Comparison of ENCODE assay signal across 19 cellular contexts in the genomic region with DNA sequence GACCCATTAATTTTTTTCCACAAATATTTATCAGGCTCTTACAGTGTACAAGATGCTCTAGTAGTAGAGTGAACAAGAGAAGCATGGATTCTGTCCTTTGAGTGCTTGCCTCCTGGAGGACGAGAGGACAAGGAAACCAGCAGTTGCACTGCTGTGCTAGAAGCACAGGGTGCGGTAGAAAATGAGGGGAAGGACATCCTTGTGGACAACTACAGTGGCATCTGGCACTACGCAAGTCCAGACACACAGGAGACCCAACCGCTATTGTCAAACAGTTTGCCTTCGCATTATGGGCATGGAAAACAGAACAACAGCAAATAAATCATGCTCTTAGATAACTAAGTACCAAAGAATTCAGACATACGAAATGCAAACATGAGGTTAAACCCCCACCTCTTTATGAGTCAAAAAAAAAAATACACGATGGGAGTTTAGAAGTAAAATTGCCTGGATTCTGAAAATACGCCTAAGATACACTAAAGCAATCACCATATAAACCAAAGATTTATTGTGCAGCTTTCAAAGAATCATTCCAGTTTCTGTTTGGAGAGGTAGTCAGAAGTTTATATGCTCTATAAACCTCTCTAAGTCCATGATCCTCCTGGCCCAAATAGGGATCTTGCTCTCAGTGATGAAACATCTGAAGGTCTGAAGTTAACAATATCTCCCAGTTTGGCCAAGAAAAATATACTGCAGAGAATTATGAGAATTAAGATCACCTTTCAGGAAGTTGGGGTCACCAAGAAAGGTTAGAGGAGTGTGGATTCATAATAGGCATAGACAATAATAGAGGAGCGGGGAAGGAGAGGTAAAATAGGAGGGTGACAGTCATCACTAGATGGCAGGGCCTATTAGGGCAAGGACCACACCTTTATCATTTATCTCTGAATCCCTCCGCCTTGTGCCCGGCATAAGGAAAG.
DNase-seq lines count a peak whose midpoint lies in the region; ATAC-seq, FAIRE-seq and TF ChIP-seq lines count a peak whose summit lies in the region.
"Had no signal": no experiment of that assay in that cellular context is flagged by ENCODE, and none has a peak within 500 bp of the region (broad histone marks: within the 10 kb centered on the region; RNA-seq: fewer than 3 reads in every experiment).

No MANE protein-coding gene starts in this region.

- BruUV-seq in PC-3 (replicated peaks; lab: Mats Ljungman, UMichigan), result no TSS peak

- CTCF ChIA-PET in PC-3 (lab: Charles Lee), result no interaction called here
- CTCF ChIA-PET in naive thymus-derived CD4-positive, alpha-beta T cell (lab: Charles Lee), result no interaction called here

- no peaks in the 10 kb centered on the region for H3F3A ChIP-seq in PC-3 (ENCODE audit: low read length, unreplicated experiment)

- DNase-seq in PC-3 (peak; percentile 5), mucosa of descending colon (peak in 1 of 3 donors; percentile 14), activated gamma-delta T cell treated with Interleukin-2 at 50 U/mL for 16 hours (no peak), Right ventricle myocardium inferior (ENCODE audit: missing footprints) (no peak)
- no peak for DNase-seq in naive thymus-derived CD4-positive, alpha-beta T cell
- DNase-seq: CD4-positive, CD25-positive, alpha-beta regulatory T cell; EL; GF-D8; HFFc6; KBM-7; NCI-H1105; NCI-H2081; NCI-H2171; NCI-H345; NCI-H524; Right ventricle myocardium superior had no signal

- H3K36me3 Mint-ChIP-seq in naive thymus-derived CD4-positive, alpha-beta T cell, result peaks cover 0 to 11% (median 6%) of the 10 kb centered on the region in 5 donors
- H3K36me3 Mint-ChIP-seq: CD4-positive, CD25-positive, alpha-beta regulatory T cell had no signal

- H3K27ac Mint-ChIP-seq in naive thymus-derived CD4-positive, alpha-beta T cell, result no peak overlapping the region
- H3K27ac Mint-ChIP-seq: HFFc6 had no signal

- ATAC-seq in PC-3 (0 out of 2 replicates have a peak, but pooled peaks have one; percentile 15), mucosa of descending colon (peak; percentile 82), Right ventricle myocardium inferior (no peak), HG03280 (IDR thresholded peaks at IDR 0.05; ENCODE audit: unreplicated experiment) (no peak)
- ATAC-seq in naive thymus-derived CD4-positive, alpha-beta T cell, result no peak

- no peak overlapping the region for H3K27ac ChIP-seq in PC-3 (ENCODE audit: low read length)
- no peak overlapping the region for H3K27ac ChIP-seq in naive thymus-derived CD4-positive, alpha-beta T cell (ENCODE audit: low read depth, low read length)

- H3K36me3 ChIP-seq in PC-3 (ENCODE audit: low read depth, low read length) (no peaks in the 10 kb centered on the region), mucosa of descending colon (ENCODE audit: low read depth) (no peaks in the 10 kb centered on the region)
- no peaks in the 10 kb centered on the region for H3K36me3 ChIP-seq in naive thymus-derived CD4-positive, alpha-beta T cell (ENCODE audit: control insufficient read depth in 2 of 3, insufficient read depth in 3 of 3, low read length in 3 of 3)

- H3K9ac ChIP-seq in PC-3 (ENCODE audit: low read length), result no peak overlapping the region

- TF ChIP-seq CTCF in PC-3 (conservative IDR thresholded peaks at IDR 0.05; ENCODE audit: low read depth, low read length), result no peak
- TF ChIP-seq CTCF in mucosa of descending colon (IDR thresholded peaks at IDR 0.05), result no peak

- no peak overlapping the region for H3K4me3 Mint-ChIP-seq in naive thymus-derived CD4-positive, alpha-beta T cell
- H3K4me3 Mint-ChIP-seq: CD4-positive, CD25-positive, alpha-beta regulatory T cell; HFFc6 had no signal

- no peaks in the 10 kb centered on the region for H4K20me1 ChIP-seq in PC-3 (ENCODE audit: low read length)

- no peak overlapping the region for H3K4me2 ChIP-seq in PC-3 (ENCODE audit: low read length)

- H3K79me2 ChIP-seq in PC-3 (ENCODE audit: low read length), result no peaks in the 10 kb centered on the region

- peaks cover 0 to 4% (median 0%) of the 10 kb centered on the region in 11 donors for H3K9me3 Mint-ChIP-seq in naive thymus-derived CD4-positive, alpha-beta T cell
- H3K9me3 Mint-ChIP-seq: HFFc6 had no signal

- no peaks in the 10 kb centered on the region for H3K27me3 ChIP-seq in PC-3 (ENCODE audit: low read length)
- H3K27me3 ChIP-seq in naive thymus-derived CD4-positive, alpha-beta T cell (ENCODE audit: control insufficient read depth in 2 of 2, insufficient read depth in 2 of 2, low read length in 2 of 2), result no peaks in the 10 kb centered on the region

- FAIRE-seq in endometrium (lab: Jason Lieb, UNC), result peak; percentile 23
- FAIRE-seq: H54 had no signal

- no peak overlapping the region for H2AFZ ChIP-seq in PC-3 (ENCODE audit: low read length)

- no peaks in the 10 kb centered on the region for H3K9me2 ChIP-seq in PC-3 (replicated peaks; ENCODE audit: low read length)

- intact Hi-C loops in PC-3 (cut with micrococcal nuclease) (no loop called here), mucosa of descending colon (cut with DNase I, micrococcal nuclease) (no loop called here), Right ventricle myocardium inferior (cut with DNase I) (no loop called here)
- intact Hi-C loops in naive thymus-derived CD4-positive, alpha-beta T cell (cut with micrococcal nuclease), result no loop called here

- H3K4me1 ChIP-seq in PC-3 (ENCODE audit: insufficient read depth, low read length), result no peaks in the 10 kb centered on the region
- peaks cover 7% of the 10 kb centered on the region for H3K4me1 ChIP-seq in mucosa of descending colon (ENCODE audit: low read depth)
- H3K4me1 ChIP-seq in naive thymus-derived CD4-positive, alpha-beta T cell (ENCODE audit: control insufficient read depth in 2 of 2, insufficient read depth in 2 of 2, low read length in 2 of 2), result no peaks in the 10 kb centered on the region

- POLR2A ChIA-PET in PC-3 (lab: Charles Lee; ENCODE audit: unreplicated experiment), result no interaction called here
- POLR2A ChIA-PET in naive thymus-derived CD4-positive, alpha-beta T cell (lab: Charles Lee), result no interaction called here

- no peak overlapping the region for H3K4me3 ChIP-seq in PC-3 (ENCODE audit: low read length)
- no peak overlapping the region for H3K4me3 ChIP-seq in mucosa of descending colon
- H3K4me3 ChIP-seq in naive thymus-derived CD4-positive, alpha-beta T cell (ENCODE audit: low read length), result no peak overlapping the region

- no peaks in the 10 kb centered on the region for H3K9me3 ChIP-seq in PC-3 (ENCODE audit: low read length)
- peaks cover 7% of the 10 kb centered on the region for H3K9me3 ChIP-seq in mucosa of descending colon
- peaks cover 0 to 4% (median 0%) of the 10 kb centered on the region in 3 experiments for H3K9me3 ChIP-seq in naive thymus-derived CD4-positive, alpha-beta T cell (ENCODE audit: control insufficient read depth in 2 of 3, low read length in 3 of 3)

- H3K4me1 Mint-ChIP-seq in naive thymus-derived CD4-positive, alpha-beta T cell, result peaks cover 0 to 7% (median 2%) of the 10 kb centered on the region in 7 donors

- H3K27me3 Mint-ChIP-seq in naive thymus-derived CD4-positive, alpha-beta T cell, result no peaks in the 10 kb centered on the region
- H3K27me3 Mint-ChIP-seq: CD4-positive, CD25-positive, alpha-beta regulatory T cell had no signal

Comparison
In these comparisons a context has a peak if more than half of its experiments do, and no peak if none do; other contexts are left out.
1. ATAC-seq: peak in PC-3 (single experiment) and mucosa of descending colon (single experiment); none in Right ventricle myocardium inferior (single experiment), HG03280 (single experiment) and naive thymus-derived CD4-positive, alpha-beta T cell (single experiment).